In genomic region chr10:58780481-58780880, GRCh38 we compare ENCODE assay signal across 22 cellular contexts.
"Had no signal": no experiment of that assay in that cellular context is flagged by ENCODE, and none has a peak within 500 bp of the region (broad histone marks: within the 10 kb centered on the region; RNA-seq: fewer than 3 reads in every experiment).

No MANE protein-coding gene starts in this region.

- H3K27me3 ChIP-seq: transverse colon had no signal

- ATAC-seq: activated CD8-positive, alpha-beta T cell treated with anti-CD3 and anti-CD28 coated beads, Interleukin-2, amount 10 ng/mL, durations not matched to agents 7 days and 5 days; left lobe of liver; mucosa of descending colon; naive thymus-derived CD8-positive, alpha-beta T cell had no signal

- H3K36me3 Mint-ChIP-seq: activated naive CD4-positive, alpha-beta T cell treated with anti-CD3 and anti-CD28 coated beads, Interleukin-2, amount 50 U/mL, for 24 hours; brain; naive thymus-derived CD8-positive, alpha-beta T cell had no signal

- H3K4me3 ChIP-seq: mucosa of descending colon, skin epidermis, transverse colon had no signal

- H3K27me3 Mint-ChIP-seq: activated B cell treated with CpG ODN at 0.5 μM for 24 hours; activated CD4-positive, alpha-beta T cell treated with anti-CD3 and anti-CD28 coated beads, Interleukin-2, amount 10 ng/mL, durations not matched to agents 24 days and 14 days; brain; central memory CD8-positive, alpha-beta T cell had no signal

- H3K9me3 ChIP-seq: mucosa of descending colon, transverse colon had no signal

- H3K36me3 ChIP-seq: transverse colon had no signal

- DNase-seq: activated B cell treated with CpG ODN at 0.5 μM for 24 hours; activated CD4-positive, alpha-beta T cell treated with anti-CD3 and anti-CD28 coated beads, Interleukin-2, amount 10 ng/mL, durations not matched to agents 24 days and 14 days; activated CD8-positive, alpha-beta memory T cell treated with anti-CD3 and anti-CD28 coated beads, Interleukin-2, amount 50 U/mL, for 4 hours; activated CD8-positive, alpha-beta T cell treated with anti-CD3 and anti-CD28 coated beads, Interleukin-2, amount 10 ng/mL, durations not matched to agents 7 days and 5 days; activated effector memory CD4-positive, alpha-beta T cell treated with anti-CD3 and anti-CD28 coated beads, Interleukin-2, amount 50 U/mL, for 16 hours; activated T-cell treated with anti-CD3 and anti-CD28 coated beads, Interleukin-2, amount 50 U/mL, for 48 hours; cortex of kidney; effector CD4-positive, alpha-beta T cell; islet precursor cell; mammary epithelial cell; mucosa of descending colon; naive thymus-derived CD8-positive, alpha-beta T cell; stimulated activated CD4-positive, alpha-beta T cell treated with anti-CD3 and anti-CD28 coated beads, Interleukin-4, amount 100 ng/mL, for 4 hours; stimulated activated CD8-positive, alpha-beta memory T cell treated with anti-CD3 and anti-CD28 coated beads, Interleukin-4, amount 100 ng/mL, for 48 hours; stimulated activated naive CD4-positive, alpha-beta T cell treated with Interleukin-2 at 50 U/mL for 16 hours; substantia nigra; transverse colon had no signal

- H3K27ac Mint-ChIP-seq: activated B cell treated with CpG ODN at 0.5 μM for 24 hours; activated CD4-positive, alpha-beta T cell treated with anti-CD3 and anti-CD28 coated beads, Interleukin-2, amount 10 ng/mL, durations not matched to agents 24 days and 14 days; activated CD8-positive, alpha-beta T cell treated with anti-CD3 and anti-CD28 coated beads, Interleukin-2, amount 10 ng/mL, durations not matched to agents 7 days and 5 days; activated naive CD4-positive, alpha-beta T cell treated with anti-CD3 and anti-CD28 coated beads, Interleukin-2, amount 50 U/mL, for 24 hours; naive thymus-derived CD8-positive, alpha-beta T cell had no signal

- H3K9me3 Mint-ChIP-seq: activated B cell treated with CpG ODN at 0.5 μM for 24 hours; activated CD4-positive, alpha-beta T cell treated with anti-CD3 and anti-CD28 coated beads, Interleukin-2, amount 10 ng/mL, durations not matched to agents 24 days and 14 days; activated naive CD4-positive, alpha-beta T cell treated with anti-CD3 and anti-CD28 coated beads, Interleukin-2, amount 50 U/mL, for 24 hours; brain; central memory CD8-positive, alpha-beta T cell; naive thymus-derived CD8-positive, alpha-beta T cell had no signal

- H3K27ac ChIP-seq: transverse colon had no signal

- H3K4me3 Mint-ChIP-seq: activated B cell treated with CpG ODN at 0.5 μM for 24 hours; activated CD4-positive, alpha-beta T cell treated with anti-CD3 and anti-CD28 coated beads, Interleukin-2, amount 10 ng/mL, durations not matched to agents 24 days and 14 days; activated CD8-positive, alpha-beta T cell treated with anti-CD3 and anti-CD28 coated beads, Interleukin-2, amount 10 ng/mL, durations not matched to agents 7 days and 5 days; activated naive CD4-positive, alpha-beta T cell treated with anti-CD3 and anti-CD28 coated beads, Interleukin-2, amount 50 U/mL, for 24 hours; brain; central memory CD8-positive, alpha-beta T cell; naive thymus-derived CD8-positive, alpha-beta T cell had no signal

- H3K4me1 Mint-ChIP-seq: activated B cell treated with CpG ODN at 0.5 μM for 24 hours; activated CD4-positive, alpha-beta T cell treated with anti-CD3 and anti-CD28 coated beads, Interleukin-2, amount 10 ng/mL, durations not matched to agents 24 days and 14 days; activated naive CD4-positive, alpha-beta T cell treated with anti-CD3 and anti-CD28 coated beads, Interleukin-2, amount 50 U/mL, for 24 hours; central memory CD8-positive, alpha-beta T cell; naive thymus-derived CD8-positive, alpha-beta T cell had no signal
